8 cellular contexts compared by ENCODE assay signal in genomic region chr1:156750932-156751723, GRCh38. TPM values are rescaled to one million over a fixed set of nuclear protein-coding genes. Genes with fewer than 3 reads are reported as not detected.
DNase-seq lines count a peak whose midpoint lies in the region; ATAC-seq, FAIRE-seq and TF ChIP-seq lines count a peak whose summit lies in the region.

Gene HDGF, minus strand, starts transcription at chr1:156751675. Its CDS starts 246 bp downstream, at chr1:156751429.

- TF ChIP-seq CTCF in Peyer's patch (IDR thresholded peaks at IDR 0.05) (peak in 4 of 6 experiments; percentile 7 to 39 (median 31)), K562 (IDR thresholded peaks at IDR 0.05 in 2 of 3, conservative IDR thresholded peaks at IDR 0.05 in 1 of 3; ENCODE audit: insufficient read depth in 2 of 3, low read depth in 1 of 3, low read length in 3 of 3) (no peak; a peak in 1 of 6 replicates)

- no peak for TF ChIP-seq EP300 in K562 (IDR thresholded peaks at IDR 0.05; ENCODE audit: low read length)

- TF ChIP-seq RAD21 in K562 (CRISPR knock-in tag; conservative IDR thresholded peaks at IDR 0.05 in 1 of 2, IDR thresholded peaks at IDR 0.05 in 1 of 2), result no peak

- WGBS in K562 (ENCODE audit: insufficient coverage, low coverage, missing lambda C conversion rate), result 0% methylated on average over 50 of the region's 99 CpGs

- TF ChIP-seq POLR2A in Peyer's patch (IDR thresholded peaks at IDR 0.05) (peak; percentile 13 to 41), K562 (conservative IDR thresholded peaks at IDR 0.05) (no peak)

- H3K27ac ChIP-seq in Peyer's patch, result peak within 1 kb of the TSS; percentile 87 to 99 (median 96)
- peak within 1 kb of the TSS; percentile 89 for H3K27ac ChIP-seq in K562 (ENCODE audit: extremely low read depth, low read depth, low read length)

- intact Hi-C loops in K562 (cut with micrococcal nuclease), result loop anchor here (2.0 kb wide), 1 partner anchor 16 kb away; the partner anchor contains the start of gene PRCC

- peak; percentile 30 for ATAC-seq in HG02884 (IDR thresholded peaks at IDR 0.05; ENCODE audit: unreplicated experiment)
- ATAC-seq in K562, result no peak

- CTCF ChIA-PET in K562 (lab: Yijun Ruan, JAX; ENCODE audit: low intra/inter-chr PET ratio), result no interaction called here

- peak within 1 kb of the TSS; percentile 72 for H2AFZ ChIP-seq in K562 (ENCODE audit: low read depth, low read length)

- H3K4me2 ChIP-seq in K562 (ENCODE audit: insufficient read depth, low read length), result peak within 1 kb of the TSS; percentile 97

- H3K36me3 ChIP-seq in Peyer's patch (no peaks in the 10 kb centered on the region), K562 (ENCODE audit: control insufficient read depth, insufficient read depth, low read length) (peaks cover 32% of the 10 kb centered on the region; the same call in 2 of the 3 replicates)

- H3K9me1 ChIP-seq in K562 (ENCODE audit: control insufficient read depth, insufficient read depth, low read length), result no peaks in the 10 kb centered on the region

- BruUV-seq in K562 (replicated peaks; lab: Mats Ljungman, UMichigan), result no TSS peak

- no peak for FAIRE-seq in K562 (lab: Jason Lieb, UNC)

- in situ Hi-C loops in K562 (cut with MboI), result no loop called here

- H3K4me1 ChIP-seq in Peyer's patch (peaks cover 0 to 47% (median 33%) of the 10 kb centered on the region in 4 donors), K562 (replicated peaks in 1 of 2; ENCODE audit: control insufficient read depth in 2 of 2, insufficient read depth in 2 of 2, low read length in 2 of 2) (peaks cover 37 to 39% of the 10 kb centered on the region in 2 experiments)

- H3K79me2 ChIP-seq in K562 (ENCODE audit: control insufficient read depth, insufficient read depth, low read length), result peaks cover 84% of the 10 kb centered on the region

- H3K9me3 ChIP-seq in Peyer's patch (no peaks in the 10 kb centered on the region), K562 (replicated peaks; ENCODE audit: control insufficient read depth, insufficient read depth, low read depth, low read length) (no peaks in the 10 kb centered on the region)

- peak within 1 kb of the TSS; percentile 79 to 97 (median 90) for H3K4me3 ChIP-seq in Peyer's patch
- peak within 1 kb of the TSS; percentile 95 for H3K4me3 ChIP-seq in K562
- H3K4me3 ChIP-seq in iPS-11a (ENCODE audit: low read depth, low read length), result peak within 1 kb of the TSS; percentile 78
- peak within 1 kb of the TSS; percentile 81 for H3K4me3 ChIP-seq in skeletal muscle cell (ENCODE audit: low read depth, low read length)

- POLR2A ChIA-PET in K562 (lab: Yijun Ruan, JAX), result interaction anchor here (0.6 to 3.0 kb wide), 11 partner anchors 10 to 163 kb away, joined by 3 to 30 read pairs (median 5); partner anchors contain the start of genes METTL25B, MRPL24, NTRK1 and PRCC

- DNase-seq in NOMO-1 (lab: John Stamatoyannopoulos, UW; ENCODE audit: unreplicated experiment in 2 of 2) (peak; percentile 23 to 48), NOMO-1 treated with dmso at 0.1 percent for 144 hours (lab: John Stamatoyannopoulos, UW; ENCODE audit: unreplicated experiment) (no peak), Peyer's patch (peak; percentile 32 to 72 (median 67)), K562 (ENCODE audit: extremely low read depth in 1 of 4, low spot score in 3 of 4) (peak; percentile 45 to 64 (median 62)), skeletal muscle cell (ENCODE audit: low read depth) (no peak), Ammon's horn (ENCODE audit: low spot score) (no peak)

- peaks cover 17% of the 10 kb centered on the region for H4K20me1 ChIP-seq in K562 (replicated peaks; ENCODE audit: control insufficient read depth, insufficient read depth, low read length)

- peak within 1 kb of the TSS; percentile 94 to 99 for H3K9ac ChIP-seq in K562 (ENCODE audit: insufficient read depth in 1 of 2, low read depth in 2 of 2, low read length in 2 of 2)

- H3K27me3 ChIP-seq in Peyer's patch (no peaks in the 10 kb centered on the region), K562 (ENCODE audit: control insufficient read depth in 2 of 2, insufficient read depth in 2 of 2, low read length in 2 of 2) (no peaks in the 10 kb centered on the region)

TF ChIP-seq in K562, 482 proteins besides CTCF, POLR2A, EP300 and RAD21 (continues in another document):
- TF ChIP-seq MXI1 (IDR thresholded peaks at IDR 0.05; ENCODE audit: low read depth, low read length) (no peak), ZNF24 (IDR thresholded peaks at IDR 0.05) (no peak), CREM (IDR thresholded peaks at IDR 0.05; ENCODE audit: low read depth) (peak; percentile 8; the same call in 1 of the 2 replicates), NFIC (IDR thresholded peaks at IDR 0.05) (peak; percentile 67), NR0B1 (IDR thresholded peaks at IDR 0.05; ENCODE audit: partially characterized antibody) (no peak)

RNA-seq across cellular contexts. Expression of gene HDGF, which starts in this region (rescaled TPM):
- total RNA-seq in Peyer's patch, result 100 to 1,000 TPM; 234 to 309 (median 281) TPM
- 54.5 and 99.5 TPM in 2 replicates for total RNA-seq in K562 (2011; cell fraction: chromatin; rRNA removed; ENCODE audit: low replicate concordance)
- 73.4 and 78.6 TPM in 2 replicates for total RNA-seq in K562 (2011; cell fraction: nucleolus; rRNA removed)
- total RNA-seq in K562 (2011; cell fraction: nucleoplasm; rRNA removed), result 87.7 and 114 TPM in 2 replicates
- 470 and 501 TPM in 2 replicates for total RNA-seq in K562 (2014; rRNA removed)
- total RNA-seq in K562 (2014; rRNA removed; fragmentation: Illumina TruSeq; extraction: Trizol), result 400 and 403 TPM in 2 replicates
- 392 and 404 TPM in 2 replicates for total RNA-seq in K562 (2015; rRNA removed; fragmentation: Illumina TruSeq; extraction: Trizol)
- 390 and 425 TPM in 2 replicates for total RNA-seq in K562 (2021)
- 224 and 310 TPM in 2 replicates for polyA plus RNA-seq in K562 (2011; rRNA removed)
- 174 and 175 TPM in 2 replicates for polyA plus RNA-seq in K562 (2011; cell fraction: cytosol; rRNA removed)
- polyA plus RNA-seq in K562 (2011; cell fraction: nucleus; rRNA removed), result 182 and 185 TPM in 2 replicates
- 190 and 267 TPM in 2 replicates for polyA plus RNA-seq in K562 (2012)
- 507 and 601 TPM in 2 replicates for polyA plus RNA-seq in K562 (2014; fragmentation: Illumina TruSeq; extraction: Trizol)
- polyA plus RNA-seq in K562 (2014; fragmentation: Nextera tagmentation; extraction: Ambion mirVana), result 10 to 100 TPM; 38.8 to 41.8 TPM
- 358 and 372 TPM in 2 replicates for polyA plus RNA-seq in K562 (2014; rRNA removed)
- 142 and 177 TPM in 2 replicates for polyA minus RNA-seq in K562 (2011; rRNA and poly(A)+ RNA removed)
- 120 and 140 TPM in 2 replicates for polyA minus RNA-seq in K562 (2011; cell fraction: cytosol; rRNA and poly(A)+ RNA removed)
- 33.7 and 57.2 TPM in 2 replicates for polyA minus RNA-seq in K562 (2011; cell fraction: nucleus; rRNA and poly(A)+ RNA removed)

Comparison
In these comparisons a context has a peak if more than half of its experiments do, and no peak if none do; other contexts are left out.
1. DNase-seq: peak in NOMO-1 (2 of 2), Peyer's patch (3 of 3) and K562 (4 of 4); none in NOMO-1 treated with dmso at 0.1 percent for 144 hours (single experiment), skeletal muscle cell (single experiment) and Ammon's horn (single experiment).
2. CTCF ChIP-seq: peak in Peyer's patch (4 of 6); none in K562 (0 of 3).
3. Peak in every context shown above with its lines, with median percentiles within 50 percentile points of each other: H3K4me3 ChIP-seq.